In the genomic region with DNA sequence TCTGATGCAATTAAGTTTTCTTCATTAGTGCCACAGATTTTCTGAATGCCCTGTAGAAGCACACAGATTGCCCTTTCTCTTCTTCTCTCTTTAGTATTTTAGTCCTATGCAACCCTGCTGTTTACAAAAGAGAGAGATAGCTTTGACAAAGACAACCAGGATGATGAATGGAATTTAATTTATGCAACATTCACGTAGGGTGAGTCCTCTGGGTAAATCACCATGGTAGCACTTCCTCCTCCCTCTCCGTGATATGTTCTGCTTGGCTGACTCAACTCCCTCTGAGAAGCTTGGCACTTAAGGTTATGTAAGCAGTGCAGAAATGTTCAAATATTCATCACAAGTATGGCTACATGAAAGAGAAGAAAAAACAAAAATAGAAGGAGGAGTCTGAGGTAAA, we compare ENCODE assay signal across 10 cellular contexts.
DNase-seq lines count a peak whose midpoint lies in the region; ATAC-seq and TF ChIP-seq lines count a peak whose summit lies in the region.
"Had no signal": no experiment of that assay in that cellular context is flagged by ENCODE, and none has a peak within 500 bp of the region (broad histone marks: within the 10 kb centered on the region; RNA-seq: fewer than 3 reads in every experiment).

No MANE protein-coding gene starts in this region.

- ATAC-seq in right cardiac atrium (peak; percentile 91 to 97), thoracic aorta (ENCODE audit: insufficient number of reproducible peaks, low FRiP score, low read depth) (no peak), GM21515 (IDR thresholded peaks at IDR 0.05; ENCODE audit: unreplicated experiment) (no peak)
- ATAC-seq in activated T-cell treated with anti-CD3 and anti-CD28 coated beads, Interleukin-2, amount 50 U/mL, for 4 hours = no peak

- no peaks in the 10 kb centered on the region for H3K36me3 ChIP-seq in thoracic aorta
- H3K36me3 ChIP-seq: cardiac muscle cell had no signal

- H3K27ac ChIP-seq in right cardiac atrium (ENCODE audit: low read length) = no peak overlapping the region
- peak overlapping the region; percentile 6 to 53 for H3K27ac ChIP-seq in thoracic aorta
- H3K27ac ChIP-seq: 22Rv1, cardiac muscle cell had no signal

- peaks cover 5% of the 10 kb centered on the region for H3K9me3 Mint-ChIP-seq in activated T-cell treated with anti-CD3 and anti-CD28 coated beads, Interleukin-2, amount 50 U/mL, for 4 hours
- no peaks in the 10 kb centered on the region for H3K9me3 Mint-ChIP-seq in activated naive CD8-positive, alpha-beta T cell treated with anti-CD3 and anti-CD28 coated beads for 36 hours

- H3K4me3 Mint-ChIP-seq in activated T-cell treated with anti-CD3 and anti-CD28 coated beads, Interleukin-2, amount 50 U/mL, for 4 hours = no peak overlapping the region
- no peak overlapping the region for H3K4me3 Mint-ChIP-seq in activated naive CD8-positive, alpha-beta T cell treated with anti-CD3 and anti-CD28 coated beads for 36 hours

- no peaks in the 10 kb centered on the region for H3K27me3 Mint-ChIP-seq in activated T-cell treated with anti-CD3 and anti-CD28 coated beads, Interleukin-2, amount 50 U/mL, for 4 hours (ENCODE audit: low read depth)
- H3K27me3 Mint-ChIP-seq in activated naive CD8-positive, alpha-beta T cell treated with anti-CD3 and anti-CD28 coated beads for 36 hours = peaks cover 3% of the 10 kb centered on the region

- no peaks in the 10 kb centered on the region for H3K4me1 Mint-ChIP-seq in activated T-cell treated with anti-CD3 and anti-CD28 coated beads, Interleukin-2, amount 50 U/mL, for 4 hours (ENCODE audit: low read depth)
- H3K4me1 Mint-ChIP-seq in activated naive CD8-positive, alpha-beta T cell treated with anti-CD3 and anti-CD28 coated beads for 36 hours = peaks cover 5% of the 10 kb centered on the region

- H3K36me3 Mint-ChIP-seq in activated T-cell treated with anti-CD3 and anti-CD28 coated beads, Interleukin-2, amount 50 U/mL, for 4 hours (ENCODE audit: insufficient read depth) = no peaks in the 10 kb centered on the region
- no peaks in the 10 kb centered on the region for H3K36me3 Mint-ChIP-seq in activated naive CD8-positive, alpha-beta T cell treated with anti-CD3 and anti-CD28 coated beads for 36 hours

- intact Hi-C loops in right cardiac atrium (cut with DNase I) = no loop called here

- TF ChIP-seq CTCF in thoracic aorta (IDR thresholded peaks at IDR 0.05) = no peak

- H3K4me3 ChIP-seq in right cardiac atrium (ENCODE audit: low read length) = no peak overlapping the region
- H3K4me3 ChIP-seq in thoracic aorta = no peak overlapping the region
- H3K4me3 ChIP-seq: cardiac muscle cell had no signal

- no peak overlapping the region for H3K27ac Mint-ChIP-seq in activated naive CD8-positive, alpha-beta T cell treated with anti-CD3 and anti-CD28 coated beads for 36 hours

- DNase-seq in DMS 273 (lab: John Stamatoyannopoulos, UW; ENCODE audit: unreplicated experiment) (peak; percentile 52), DMS 273 treated with DMSO at 0.1 percent for 48 hours (lab: John Stamatoyannopoulos, UW) (no peak), SKM-1 treated with dmso at 0.1 percent for 144 hours (lab: John Stamatoyannopoulos, UW; ENCODE audit: unreplicated experiment) (peak; percentile 5), right cardiac atrium (no peak), thoracic aorta (ENCODE audit: low spot score) (no peak)
- no peak for DNase-seq in activated T-cell treated with anti-CD3 and anti-CD28 coated beads, Interleukin-2, amount 50 U/mL, for 4 hours
- DNase-seq in activated naive CD8-positive, alpha-beta T cell treated with anti-CD3 and anti-CD28 coated beads for 36 hours = no peak

- H3K9me3 ChIP-seq in right cardiac atrium (ENCODE audit: control insufficient read depth, low read length) (no peaks in the 10 kb centered on the region), thoracic aorta (no peaks in the 10 kb centered on the region)

- H3K4me1 ChIP-seq in right cardiac atrium (ENCODE audit: control insufficient read depth, insufficient read depth, low read length) (peaks cover 5% of the 10 kb centered on the region), thoracic aorta (ENCODE audit: control insufficient read depth in 1 of 2, low read depth in 2 of 2) (peaks cover 38 to 80% of the 10 kb centered on the region in 2 donors)

- H3K27me3 ChIP-seq in right cardiac atrium (ENCODE audit: control insufficient read depth, insufficient read depth) (no peaks in the 10 kb centered on the region), thoracic aorta (replicated peaks; ENCODE audit: insufficient read depth) (no peaks in the 10 kb centered on the region)
- H3K27me3 ChIP-seq: cardiac muscle cell had no signal

- 10% methylated on average over 2 of the region's 2 CpGs for WGBS in right cardiac atrium

Comparison
In these comparisons a context has a peak if more than half of its experiments do, and no peak if none do; other contexts are left out.
1. DNase-seq: peak in DMS 273 (single experiment) and SKM-1 treated with dmso at 0.1 percent for 144 hours (single experiment); none in DMS 273 treated with DMSO at 0.1 percent for 48 hours (single experiment), right cardiac atrium (0 of 3), thoracic aorta (single experiment), activated T-cell treated with anti-CD3 and anti-CD28 coated beads, Interleukin-2, amount 50 U/mL, for 4 hours (single experiment) and activated naive CD8-positive, alpha-beta T cell treated with anti-CD3 and anti-CD28 coated beads for 36 hours (single experiment).
2. ATAC-seq: peak in right cardiac atrium (2 of 2); none in thoracic aorta (single experiment), activated T-cell treated with anti-CD3 and anti-CD28 coated beads, Interleukin-2, amount 50 U/mL, for 4 hours (0 of 2) and GM21515 (single experiment).